Comparison of ENCODE assay signal across 12 cellular contexts in the genomic region with DNA sequence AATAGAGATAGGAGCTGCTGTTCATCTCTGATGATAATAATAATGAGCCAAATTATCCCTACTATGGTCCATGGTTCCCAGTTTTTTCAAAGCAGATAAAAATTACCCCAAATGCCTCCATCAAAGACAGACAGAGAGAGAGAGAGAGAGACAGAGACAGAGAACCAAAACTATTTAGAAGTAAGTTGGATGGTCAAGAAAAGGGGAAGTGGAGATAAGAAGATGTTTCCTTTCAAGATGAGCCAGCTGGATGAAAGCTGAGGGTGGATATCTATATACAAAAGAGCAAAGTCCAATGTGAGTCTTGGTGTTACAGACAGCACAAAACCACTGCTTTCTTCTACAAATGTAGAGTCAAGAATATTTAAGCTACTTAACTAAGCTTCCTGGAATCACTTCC.
DNase-seq lines count a peak whose midpoint lies in the region; ATAC-seq and TF ChIP-seq lines count a peak whose summit lies in the region.
"Had no signal": no experiment of that assay in that cellular context is flagged by ENCODE, and none has a peak within 500 bp of the region (broad histone marks: within the 10 kb centered on the region; RNA-seq: fewer than 3 reads in every experiment).

No MANE protein-coding gene starts in this region.

- H3K27ac ChIP-seq in Karpas-422 (ENCODE audit: low read length), result no peak overlapping the region
- H3K27ac ChIP-seq: foreskin keratinocyte, parathyroid adenoma had no signal

- no peak overlapping the region for H3K4me3 ChIP-seq in GM12865 (ENCODE audit: low read depth, low read length)
- no peak overlapping the region for H3K4me3 ChIP-seq in Karpas-422 (ENCODE audit: low read length)
- H3K4me3 ChIP-seq: lung had no signal

- no peak overlapping the region for H3K9ac ChIP-seq in Karpas-422 (ENCODE audit: low read length)
- H3K9ac ChIP-seq: parathyroid adenoma had no signal

- no peaks in the 10 kb centered on the region for H3K9me2 ChIP-seq in Karpas-422 (replicated peaks; ENCODE audit: insufficient read depth, low read length)

- no peaks in the 10 kb centered on the region for H3K36me3 ChIP-seq in Karpas-422 (ENCODE audit: insufficient read depth, low read length)

- no peaks in the 10 kb centered on the region for H3K79me2 ChIP-seq in Karpas-422 (ENCODE audit: low read length)
- H3K79me2 ChIP-seq: parathyroid adenoma had no signal

- H4K20me1 ChIP-seq in Karpas-422 (ENCODE audit: insufficient read depth, low read depth, low read length), result no peaks in the 10 kb centered on the region

- H3K27me3 ChIP-seq in Karpas-422 (ENCODE audit: low read length), result no peaks in the 10 kb centered on the region
- H3K27me3 ChIP-seq: foreskin keratinocyte had no signal

- H3K4me2 ChIP-seq in Karpas-422 (ENCODE audit: low read depth, low read length, poor library complexity, severe bottlenecking), result no peak overlapping the region

- DNase-seq in GM12865 (ENCODE audit: low read depth) (peak; percentile 38), Karpas-422 (no peak), posterior vena cava (ENCODE audit: low spot score) (no peak)
- no peak for DNase-seq in NK-92 treated with Interleukin-12 subunit alpha and Interleukin-12 subunit beta, amount 100 ng/mL, for 24 hours (lab: John Stamatoyannopoulos, UW)
- no peak for DNase-seq in stimulated activated naive CD4-positive, alpha-beta T cell treated with Interleukin-2 at 50 U/mL for 16 hours (lab: John Stamatoyannopoulos, UW)
- DNase-seq: activated effector memory CD4-positive, alpha-beta T cell treated with anti-CD3 and anti-CD28 coated beads, Interleukin-2, amount 50 U/mL, for 16 hours; foreskin keratinocyte had no signal

- H3K9me3 ChIP-seq in Karpas-422 (ENCODE audit: low read length), result no peaks in the 10 kb centered on the region; the same call in 1 of the 2 replicates

- ATAC-seq in GM19397 (IDR thresholded peaks at IDR 0.05; ENCODE audit: unreplicated experiment) (peak; percentile 92), HG02852 (IDR thresholded peaks at IDR 0.05; ENCODE audit: unreplicated experiment) (peak; percentile 97), HG03558 (IDR thresholded peaks at IDR 0.05; ENCODE audit: extremely low read depth, unreplicated experiment) (peak; percentile 95)
- ATAC-seq: foreskin keratinocyte had no signal

- no peaks in the 10 kb centered on the region for H3K4me1 ChIP-seq in Karpas-422 (ENCODE audit: low read length)
- H3K4me1 ChIP-seq: foreskin keratinocyte had no signal

- no peak overlapping the region for H2AFZ ChIP-seq in Karpas-422 (ENCODE audit: low read length)
- H2AFZ ChIP-seq: parathyroid adenoma had no signal

- no peak for TF ChIP-seq CTCF in GM12865 (IDR thresholded peaks at IDR 0.05; ENCODE audit: insufficient read depth, low read depth, low read length, missing control alignments)

- intact Hi-C loops in posterior vena cava (cut with DNase I), result no loop called here
